In genomic region chr12:49301759-49302158, GRCh38 we compare ENCODE assay signal across 24 cellular contexts. TPM values are rescaled to one million over a fixed set of nuclear protein-coding genes. Genes with fewer than 3 reads are reported as not detected.
DNase-seq lines count a peak whose midpoint lies in the region; ATAC-seq and TF ChIP-seq lines count a peak whose summit lies in the region.
"Had no signal": no experiment of that assay in that cellular context is flagged by ENCODE, and none has a peak within 500 bp of the region (broad histone marks: within the 10 kb centered on the region; RNA-seq: fewer than 3 reads in every experiment).

No MANE protein-coding gene starts in this region.

- 0 out of 2 replicates have a peak, but pooled peaks have one; percentile 14 for TF ChIP-seq POLR2A in Raji (IDR thresholded peaks at IDR 0.05; ENCODE audit: insufficient read depth, low read depth, low read length)

- POLR2A ChIA-PET in activated CD4-positive, alpha-beta T cell treated with anti-CD3 and anti-CD28 coated beads for 36 hours (lab: Charles Lee) = interaction anchor here (0.7 kb wide), 1 partner anchor 21 kb away, joined by 3 read pairs; no protein-coding TSS in a partner anchor
- POLR2A ChIA-PET in Caco-2 (lab: Charles Lee) = no interaction called here

- H3K27me3 ChIP-seq in Caco-2 (replicated peaks; ENCODE audit: control insufficient read depth, insufficient read depth, low read length) = no peaks in the 10 kb centered on the region
- H3K27me3 ChIP-seq: BE2C had no signal

- no peaks in the 10 kb centered on the region for H3K36me3 ChIP-seq in Caco-2 (ENCODE audit: control insufficient read depth, insufficient read depth, low read length)
- H3K36me3 ChIP-seq: adrenal gland, cardiac muscle cell, pancreas, sigmoid colon had no signal

- no peaks in the 10 kb centered on the region for H3K9me3 Mint-ChIP-seq in activated CD4-positive, alpha-beta T cell treated with anti-CD3 and anti-CD28 coated beads for 36 hours (ENCODE audit: low read depth)
- no peaks in the 10 kb centered on the region for H3K9me3 Mint-ChIP-seq in Caco-2 (ENCODE audit: unreplicated experiment)
- H3K9me3 Mint-ChIP-seq: naive B cell had no signal

- no TSS peak for BruUV-seq in Caco-2 (replicated peaks; lab: Mats Ljungman, UMichigan)

- peaks cover 11% of the 10 kb centered on the region for H3K4me1 Mint-ChIP-seq in activated CD4-positive, alpha-beta T cell treated with anti-CD3 and anti-CD28 coated beads for 36 hours
- peaks cover 30% of the 10 kb centered on the region for H3K4me1 Mint-ChIP-seq in Caco-2 (ENCODE audit: low read depth, unreplicated experiment)

- H3K9me3 ChIP-seq in Caco-2 = no peaks in the 10 kb centered on the region
- H3K9me3 ChIP-seq: adrenal gland, BE2C, pancreas, sigmoid colon had no signal

- no peak overlapping the region for H3K4me3 ChIP-seq in Caco-2 (ENCODE audit: low read depth, low read length)
- H3K4me3 ChIP-seq: adrenal gland, cardiac muscle cell, pancreas, sigmoid colon had no signal

- intact Hi-C loops in activated CD4-positive, alpha-beta T cell treated with anti-CD3 and anti-CD28 coated beads for 36 hours (cut with DNase I, micrococcal nuclease) = no loop called here
- intact Hi-C loops in Caco-2 (cut with micrococcal nuclease; ENCODE audit: unreplicated experiment) = no loop called here

- H3K27ac Mint-ChIP-seq in activated CD4-positive, alpha-beta T cell treated with anti-CD3 and anti-CD28 coated beads for 36 hours = no peak overlapping the region
- H3K27ac Mint-ChIP-seq in Caco-2 (ENCODE audit: unreplicated experiment) = peak overlapping the region; percentile 48
- H3K27ac Mint-ChIP-seq: naive B cell had no signal

- peak; percentile 69 for DNase-seq in activated CD4-positive, alpha-beta T cell treated with anti-CD3 and anti-CD28 coated beads for 36 hours
- no peak for DNase-seq in activated CD4-positive, alpha-beta T cell treated with anti-CD3 and anti-CD28 coated beads, Interleukin-2, amount 50 U/mL, for 1 hour
- DNase-seq in Caco-2 = peak in 1 of 2 experiments; percentile 57
- DNase-seq in amniotic epithelial cell (ENCODE audit: low read depth) = peak; percentile 52
- no peak for DNase-seq in effector CD8-positive, alpha-beta T cell (lab: John Stamatoyannopoulos, UW)
- DNase-seq in activated effector memory CD4-positive, alpha-beta T cell treated with Interleukin-2 at 50 U/mL for 16 hours = no peak
- no peak for DNase-seq in SKM-1 (lab: John Stamatoyannopoulos, UW; ENCODE audit: unreplicated experiment)
- DNase-seq: adrenal gland, BE2C, COR-L47, foreskin melanocyte, KG1, kidney, naive B cell, NCI-H1048, NCI-H2029, SW 1271 had no signal

- peaks cover 41% of the 10 kb centered on the region for H3K27me3 Mint-ChIP-seq in activated CD4-positive, alpha-beta T cell treated with anti-CD3 and anti-CD28 coated beads for 36 hours
- peaks cover 5% of the 10 kb centered on the region for H3K27me3 Mint-ChIP-seq in Caco-2 (ENCODE audit: insufficient read depth, unreplicated experiment)

- no peak for TF ChIP-seq CTCF in Caco-2 (IDR thresholded peaks at IDR 0.05; ENCODE audit: insufficient read depth in 1 of 2, low read depth in 1 of 2, low read length in 1 of 2, severe bottlenecking in 1 of 2, unreplicated experiment in 1 of 2)

- CTCF ChIA-PET in activated CD4-positive, alpha-beta T cell treated with anti-CD3 and anti-CD28 coated beads for 36 hours (lab: Charles Lee) = interaction anchor here (0.6 to 2.1 kb wide), 7 partner anchors 9 to 171 kb away, joined by 3 to 9 read pairs (median 6); partner anchors contain the start of genes TROAP and TUBA1B
- CTCF ChIA-PET in Caco-2 (lab: Charles Lee) = no interaction called here

- H3K4me3 Mint-ChIP-seq in activated CD4-positive, alpha-beta T cell treated with anti-CD3 and anti-CD28 coated beads for 36 hours = no peak overlapping the region
- H3K4me3 Mint-ChIP-seq in Caco-2 (ENCODE audit: unreplicated experiment) = peak overlapping the region; percentile 22
- H3K4me3 Mint-ChIP-seq: naive B cell had no signal

- 0 out of 2 replicates have a peak, but pooled peaks cover 10% of the 10 kb centered on the region for H3K4me1 ChIP-seq in Caco-2

- peak; percentile 84 for ATAC-seq in activated CD4-positive, alpha-beta T cell treated with anti-CD3 and anti-CD28 coated beads for 36 hours
- ATAC-seq: pancreas had no signal

- H3K36me3 Mint-ChIP-seq in activated CD4-positive, alpha-beta T cell treated with anti-CD3 and anti-CD28 coated beads for 36 hours (ENCODE audit: low read depth) = no peaks in the 10 kb centered on the region
- no peaks in the 10 kb centered on the region for H3K36me3 Mint-ChIP-seq in Caco-2 (ENCODE audit: insufficient read depth, unreplicated experiment)

RNA-seq across cellular contexts. Expression of gene PRPH, which starts 6.8 kb away (rescaled TPM):
- total RNA-seq in activated CD4-positive, alpha-beta T cell treated with anti-CD3 and anti-CD28 coated beads for 36 hours = not detected
- 3.2 and 4.9 TPM in 2 replicates for total RNA-seq in Caco-2 (2022)
- total RNA-seq: dermis microvascular lymphatic vessel endothelial cell, epithelial cell of proximal tubule had no signal

RNA-seq across cellular contexts. Expression of gene TROAP, which starts 21.3 kb away (rescaled TPM):
- 10 to 100 TPM; 64.5 to 84.3 TPM for total RNA-seq in activated CD4-positive, alpha-beta T cell treated with anti-CD3 and anti-CD28 coated beads for 36 hours
- 134 and 135 TPM in 2 replicates for total RNA-seq in Caco-2 (2022)

RNA-seq across cellular contexts. Expression of gene C1QL4, which starts 35.2 kb away (rescaled TPM):
- not detected for total RNA-seq in activated CD4-positive, alpha-beta T cell treated with anti-CD3 and anti-CD28 coated beads for 36 hours
- 2.6 and 3.6 TPM in 2 replicates for total RNA-seq in Caco-2 (2022)
- total RNA-seq: cardiac muscle cell, dermis microvascular lymphatic vessel endothelial cell, epithelial cell of proximal tubule, pancreas, sigmoid colon, subcutaneous adipose tissue had no signal

RNA-seq across cellular contexts. Expression of gene TUBA1C, which starts 36.9 kb away (rescaled TPM):
- total RNA-seq in activated CD4-positive, alpha-beta T cell treated with anti-CD3 and anti-CD28 coated beads for 36 hours = 100 to 1,000 TPM; 276 to 338 TPM
- 636 and 638 TPM in 2 replicates for total RNA-seq in Caco-2 (2022)

RNA-seq across cellular contexts. Expression of gene DNAJC22, which starts 44.9 kb away (rescaled TPM):
- total RNA-seq in activated CD4-positive, alpha-beta T cell treated with anti-CD3 and anti-CD28 coated beads for 36 hours = under 1 TPM in 1 of 2 experiments, not detected in 1; 0.05 TPM
- 40.6 and 47.7 TPM in 2 replicates for total RNA-seq in Caco-2 (2022)

Comparison
In these comparisons a context has a peak if more than half of its experiments do, and no peak if none do; other contexts are left out.
1. DNase-seq: peak in activated CD4-positive, alpha-beta T cell treated with anti-CD3 and anti-CD28 coated beads for 36 hours (single experiment) and amniotic epithelial cell (single experiment); none in activated CD4-positive, alpha-beta T cell treated with anti-CD3 and anti-CD28 coated beads, Interleukin-2, amount 50 U/mL, for 1 hour (single experiment), effector CD8-positive, alpha-beta T cell (single experiment), activated effector memory CD4-positive, alpha-beta T cell treated with Interleukin-2 at 50 U/mL for 16 hours (single experiment) and SKM-1 (single experiment).